ENCODE assay signal across 2 cellular contexts in the genomic region with DNA sequence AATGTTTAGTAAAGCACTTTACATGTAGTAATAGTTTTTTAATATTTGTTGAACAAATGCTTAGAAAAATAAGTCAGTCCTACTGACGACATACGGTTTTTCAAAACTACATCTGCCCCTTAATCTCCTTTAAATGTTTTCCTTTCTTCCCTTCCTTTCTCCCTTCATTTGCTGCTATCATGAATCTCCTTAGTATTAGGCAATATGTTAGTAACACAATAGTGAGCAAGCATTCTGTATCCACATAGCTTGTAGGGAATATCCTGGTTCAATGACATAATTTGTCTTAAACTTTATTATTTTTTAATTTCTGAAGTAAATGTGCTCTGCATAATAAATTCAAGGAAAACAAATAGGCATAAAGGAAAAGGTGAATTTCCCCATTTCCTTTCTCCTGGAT.
TF ChIP-seq lines count a peak whose summit lies in the region.

No MANE protein-coding gene starts in this region.

TF ChIP-seq in IMR-90, 13 proteins besides CTCF, POLR2A, EP300 and RAD21:
- TF ChIP-seq, protein P1, sequence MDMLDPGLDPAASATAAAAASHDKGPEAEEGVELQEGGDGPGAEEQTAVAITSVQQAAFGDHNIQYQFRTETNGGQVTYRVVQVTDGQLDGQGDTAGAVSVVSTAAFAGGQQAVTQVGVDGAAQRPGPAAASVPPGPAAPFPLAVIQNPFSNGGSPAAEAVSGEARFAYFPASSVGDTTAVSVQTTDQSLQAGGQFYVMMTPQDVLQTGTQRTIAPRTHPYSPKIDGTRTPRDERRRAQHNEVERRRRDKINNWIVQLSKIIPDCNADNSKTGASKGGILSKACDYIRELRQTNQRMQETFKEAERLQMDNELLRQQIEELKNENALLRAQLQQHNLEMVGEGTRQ (IDR thresholded peaks at IDR 0.05; ENCODE audit: low read depth, low read length) = no peak
- TF ChIP-seq CEBPB (IDR thresholded peaks at IDR 0.05; ENCODE audit: low read depth, low read length) = peak; percentile 67
TF ChIP-seq in IMR-90: peak in this region for 1.

TF ChIP-seq in WTC11, 78 proteins besides CTCF, POLR2A, EP300 and RAD21 (continued from another document):
- TF ChIP-seq, protein P2, sequence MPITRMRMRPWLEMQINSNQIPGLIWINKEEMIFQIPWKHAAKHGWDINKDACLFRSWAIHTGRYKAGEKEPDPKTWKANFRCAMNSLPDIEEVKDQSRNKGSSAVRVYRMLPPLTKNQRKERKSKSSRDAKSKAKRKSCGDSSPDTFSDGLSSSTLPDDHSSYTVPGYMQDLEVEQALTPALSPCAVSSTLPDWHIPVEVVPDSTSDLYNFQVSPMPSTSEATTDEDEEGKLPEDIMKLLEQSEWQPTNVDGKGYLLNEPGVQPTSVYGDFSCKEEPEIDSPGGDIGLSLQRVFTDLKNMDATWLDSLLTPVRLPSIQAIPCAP (CRISPR knock-in tag; IDR thresholded peaks at IDR 0.05) = no peak
- TF ChIP-seq CREM (CRISPR knock-in tag; IDR thresholded peaks at IDR 0.05) (no peak), TP53 (CRISPR knock-in tag; IDR thresholded peaks at IDR 0.05) (no peak), ZNF263 (CRISPR knock-in tag; IDR thresholded peaks at IDR 0.05; ENCODE audit: low read depth) (no peak), NFATC4 (CRISPR knock-in tag; IDR thresholded peaks at IDR 0.05) (no peak)
- TF ChIP-seq, protein P1 (CRISPR knock-in tag; IDR thresholded peaks at IDR 0.05) = no peak
